ENCODE assay signal across 34 cellular contexts in genomic region chr14:59905193-59905592, GRCh38. TPM values are rescaled to one million over a fixed set of nuclear protein-coding genes. Genes with fewer than 3 reads are reported as not detected.
DNase-seq lines count a peak whose midpoint lies in the region; ATAC-seq, FAIRE-seq and TF ChIP-seq lines count a peak whose summit lies in the region.
"Had no signal": no experiment of that assay in that cellular context is flagged by ENCODE, and none has a peak within 500 bp of the region (broad histone marks: within the 10 kb centered on the region; RNA-seq: fewer than 3 reads in every experiment).

No MANE protein-coding gene starts in this region.

- H3K27me3 ChIP-seq in brain microvascular endothelial cell (replicated peaks): no peaks in the 10 kb centered on the region
- H3K27me3 ChIP-seq: BLaER1, cardiac muscle cell, colonic mucosa, sigmoid colon, tibial nerve had no signal

- no peak for TF ChIP-seq CTCF in brain microvascular endothelial cell (IDR thresholded peaks at IDR 0.05; ENCODE audit: low read depth, low read length, missing control alignments)

- in situ Hi-C loops in brain microvascular endothelial cell (cut with HindIII; ENCODE audit: low pct_ligation_motif_present, low sequenced_read_pairs): no loop called here

- no peak overlapping the region for H3K27ac ChIP-seq in brain microvascular endothelial cell
- H3K27ac ChIP-seq: BLaER1, cardiac muscle cell, colonic mucosa, left ventricle myocardium inferior, prostate gland, sigmoid colon, tibial nerve, WERI-Rb-1 had no signal

- no peak for FAIRE-seq in RCC 7860 (lab: Jason Lieb, UNC)
- FAIRE-seq: islet of Langerhans, K562 had no signal

- ATAC-seq in stimulated activated naive CD8-positive, alpha-beta T cell treated with anti-CD3 and anti-CD28 coated beads, Interleukin-15, Interleukin-2, amounts not matched to agents 100 U/mL and 50 U/mL, for 24 hours: no peak
- ATAC-seq: activated CD8-positive, alpha-beta T cell treated with anti-CD3 and anti-CD28 coated beads, Interleukin-2, amount 10 ng/mL, durations not matched to agents 7 days and 5 days; activated T-helper 17 cell treated with anti-CD3 and anti-CD28 coated beads, Interleukin-2, amount 50 U/mL, for 72 hours; K562 had no signal

- H3K4me3 ChIP-seq in brain microvascular endothelial cell (ENCODE audit: low read depth, low read length): no peak overlapping the region
- H3K4me3 ChIP-seq: BLaER1, cardiac muscle cell, colonic mucosa, K562, left ventricle myocardium inferior, prostate gland, sigmoid colon, tibial nerve had no signal

- DNase-seq in ELR (ENCODE audit: low read depth) (peak; percentile 69), M059J (ENCODE audit: low read depth) (peak; percentile 26), brain microvascular endothelial cell (peak; percentile 20), myocyte (ENCODE audit: low read depth) (peak; percentile 1), RCC 7860 (ENCODE audit: low spot score) (no peak)
- DNase-seq in stimulated activated naive CD8-positive, alpha-beta T cell treated with anti-CD3 and anti-CD28 coated beads, Interleukin-15, Interleukin-2, amounts not matched to agents 100 U/mL and 50 U/mL, for 24 hours: no peak
- no peak for DNase-seq in activated effector memory CD4-positive, alpha-beta T cell treated with Interleukin-2 at 50 U/mL for 16 hours
- DNase-seq in activated CD8-positive, alpha-beta memory T cell treated with anti-CD3 and anti-CD28 coated beads, Interleukin-2, amount 50 U/mL, for 48 hours: no peak
- DNase-seq: activated CD4-positive, alpha-beta T cell treated with anti-CD3 and anti-CD28 coated beads for 4 hours; activated CD8-positive, alpha-beta T cell treated with anti-CD3 and anti-CD28 coated beads, Interleukin-2, amount 10 ng/mL, durations not matched to agents 7 days and 5 days; amygdala; colonic mucosa; effector CD4-positive, alpha-beta T cell; GOT3; left ventricle myocardium inferior; MM.1S; NCI-H1417 treated with DMSO at 0.1 percent for 48 hours; NCI-H2029 treated with DMSO at 0.1 percent for 48 hours; NCI-H2227 treated with DMSO at 0.1 percent for 48 hours; NCI-H526 treated with DMSO at 0.1 percent for 48 hours; NK-92 treated with Interleukin-12 subunit alpha and Interleukin-12 subunit beta, amount 100 ng/mL, for 24 hours; SIG-M5; sigmoid colon; stimulated activated CD4-positive, alpha-beta T cell treated with anti-CD3 and anti-CD28 coated beads, Interleukin-4, amount 100 ng/mL, for 1 hour; T1000; WERI-Rb-1 had no signal

- H3K36me3 ChIP-seq in brain microvascular endothelial cell (replicated peaks): no peaks in the 10 kb centered on the region
- H3K36me3 ChIP-seq: BLaER1, cardiac muscle cell, colonic mucosa, left ventricle myocardium inferior, prostate gland, sigmoid colon, tibial nerve, WERI-Rb-1 had no signal

RNA-seq across cellular contexts. Expression of gene LRRC9, which starts 14.8 kb away (rescaled TPM):
- not detected in 2 replicates for total RNA-seq in M059J (2014; rRNA removed; shearing (Covaris generic))
- 0.08 TPM in 1 of 2 replicates, not detected in the other for total RNA-seq in myocyte
- not detected for polyA plus RNA-seq in myocyte (2012)
- total RNA-seq: activated CD8-positive, alpha-beta T cell treated with anti-CD3 and anti-CD28 coated beads, Interleukin-2, amount 10 ng/mL, durations not matched to agents 7 days and 5 days; activated T-helper 17 cell treated with anti-CD3 and anti-CD28 coated beads, Interleukin-2, amount 50 U/mL, for 72 hours; glomerular endothelial cell; K562; sigmoid colon; tibial nerve had no signal
- polyA plus RNA-seq: K562, sigmoid colon had no signal

RNA-seq across cellular contexts. Expression of gene RTN1, which starts 34.6 kb away (rescaled TPM):
- 0.49 TPM in 1 of 2 replicates, not detected in the other for total RNA-seq in M059J (2014; rRNA removed; shearing (Covaris generic))
- total RNA-seq in myocyte: 0.29 and 0.36 TPM in 2 replicates
- 0.20 TPM for polyA plus RNA-seq in myocyte (2012)
- total RNA-seq: activated CD8-positive, alpha-beta T cell treated with anti-CD3 and anti-CD28 coated beads, Interleukin-2, amount 10 ng/mL, durations not matched to agents 7 days and 5 days; activated T-helper 17 cell treated with anti-CD3 and anti-CD28 coated beads, Interleukin-2, amount 50 U/mL, for 72 hours had no signal

Comparison
In these comparisons a context has a peak if more than half of its experiments do, and no peak if none do; other contexts are left out.
1. DNase-seq: peak in ELR (single experiment), M059J (single experiment), brain microvascular endothelial cell (single experiment) and myocyte (single experiment); none in stimulated activated naive CD8-positive, alpha-beta T cell treated with anti-CD3 and anti-CD28 coated beads, Interleukin-15, Interleukin-2, amounts not matched to agents 100 U/mL and 50 U/mL, for 24 hours (single experiment), RCC 7860 (single experiment), activated effector memory CD4-positive, alpha-beta T cell treated with Interleukin-2 at 50 U/mL for 16 hours (single experiment) and activated CD8-positive, alpha-beta memory T cell treated with anti-CD3 and anti-CD28 coated beads, Interleukin-2, amount 50 U/mL, for 48 hours (single experiment).